In the genomic region with DNA sequence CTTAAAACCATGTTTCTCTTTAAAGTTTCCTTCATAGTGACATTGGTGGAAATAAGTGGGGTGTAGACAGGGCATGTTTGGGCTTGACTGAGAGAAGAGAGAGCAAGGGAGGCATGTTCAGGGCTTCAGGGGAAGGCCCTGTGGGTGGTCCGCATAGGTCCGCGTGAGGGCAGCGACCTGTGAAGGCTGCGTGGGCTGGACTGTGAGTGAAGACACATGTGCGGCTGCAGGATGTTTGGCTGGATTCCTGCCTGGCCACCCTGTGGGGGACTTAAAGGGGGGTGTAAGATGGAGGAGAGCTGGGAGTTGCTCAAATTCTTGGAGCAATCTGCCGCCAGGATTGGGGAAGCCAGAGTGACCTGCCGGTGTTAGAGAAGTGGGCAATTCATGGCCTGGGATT, we compare ENCODE assay signal across 18 cellular contexts. TPM values are rescaled to one million over a fixed set of nuclear protein-coding genes. Genes with fewer than 3 reads are reported as not detected.
DNase-seq lines count a peak whose midpoint lies in the region; ATAC-seq, FAIRE-seq and TF ChIP-seq lines count a peak whose summit lies in the region.
"Had no signal": no experiment of that assay in that cellular context is flagged by ENCODE, and none has a peak within 500 bp of the region (broad histone marks: within the 10 kb centered on the region; RNA-seq: fewer than 3 reads in every experiment).

No MANE protein-coding gene starts in this region.

- no peaks in the 10 kb centered on the region for H3K27me3 ChIP-seq in neuronal stem cell (ENCODE audit: control insufficient read depth in 3 of 3, insufficient read depth in 3 of 3, low read depth in 1 of 3, low read length in 3 of 3)
- H3K27me3 ChIP-seq: colonic mucosa, thyroid gland had no signal

- H3K4me2 ChIP-seq in neuronal stem cell (ENCODE audit: insufficient read depth, low read length, poor library complexity, severe bottlenecking): no peak overlapping the region

- FAIRE-seq in D721Med (lab: Jason Lieb, UNC): no peak
- FAIRE-seq: HTR-8/SVneo had no signal

- peak; percentile 49 for ATAC-seq in HG02870 (IDR thresholded peaks at IDR 0.05; ENCODE audit: unreplicated experiment)
- ATAC-seq: naive thymus-derived CD8-positive, alpha-beta T cell had no signal

- no peak overlapping the region for H2BK120ac ChIP-seq in neuronal stem cell (ENCODE audit: low read depth, low read length)

- no peaks in the 10 kb centered on the region for H3K9me3 ChIP-seq in neuronal stem cell (replicated peaks in 1 of 2; ENCODE audit: control insufficient read depth in 2 of 2, insufficient read depth in 1 of 2, low read depth in 1 of 2, low read length in 2 of 2)
- H3K9me3 ChIP-seq: colonic mucosa, lower lobe of right lung, thyroid gland had no signal

- H3K9ac ChIP-seq in neuronal stem cell (ENCODE audit: low read depth, low read length, poor library complexity): no peak overlapping the region

- no peaks in the 10 kb centered on the region for H3K79me1 ChIP-seq in neuronal stem cell (ENCODE audit: low read depth, low read length)

- peaks cover 5 to 8% of the 10 kb centered on the region in 2 donors for H3K4me1 ChIP-seq in neuronal stem cell (ENCODE audit: control insufficient read depth in 2 of 2, insufficient read depth in 1 of 2, low read depth in 1 of 2, low read length in 2 of 2)
- H3K4me1 ChIP-seq: colonic mucosa, lower lobe of right lung, thyroid gland had no signal

- H3K4me3 ChIP-seq in fibroblast of pulmonary artery (replicated peaks; ENCODE audit: low read depth, low read length): no peak overlapping the region
- H3K4me3 ChIP-seq in neuronal stem cell (ENCODE audit: low read length in 2 of 2): no peak overlapping the region
- H3K4me3 ChIP-seq: colonic mucosa, lower lobe of right lung, thyroid gland had no signal

- H3K14ac ChIP-seq in neuronal stem cell (ENCODE audit: low read length): no peak overlapping the region

- no CpG with 5 or more reads among the region's 8 CpGs for WGBS in neuronal stem cell (ENCODE audit: extremely low coverage in 2 of 2, insufficient read length in 2 of 2, insufficient replicate concordance in 1 of 2), 2 donors

- H4K8ac ChIP-seq in neuronal stem cell (ENCODE audit: low read depth, low read length): no peak overlapping the region

- no peak overlapping the region for H3K23ac ChIP-seq in neuronal stem cell (ENCODE audit: low read depth, low read length, poor library complexity)

- H2BK15ac ChIP-seq in neuronal stem cell (ENCODE audit: low read length): no peak overlapping the region

- no peak overlapping the region for H4K91ac ChIP-seq in neuronal stem cell (ENCODE audit: low read depth, low read length, poor library complexity)

- TF ChIP-seq CTCF in fibroblast of pulmonary artery (IDR thresholded peaks at IDR 0.05; ENCODE audit: low read length, missing control alignments) (no peak), D721Med (IDR thresholded peaks at IDR 0.05; ENCODE audit: insufficient read depth, missing control alignments) (no peak)

- no peak overlapping the region for H3K4ac ChIP-seq in neuronal stem cell (ENCODE audit: low read length)

- no peaks in the 10 kb centered on the region for H3K36me3 ChIP-seq in neuronal stem cell (replicated peaks in 1 of 2; ENCODE audit: control insufficient read depth in 2 of 2, insufficient read depth in 2 of 2, low read length in 2 of 2)
- H3K36me3 ChIP-seq: colonic mucosa, lower lobe of right lung, thyroid gland had no signal

- H2AK5ac ChIP-seq in neuronal stem cell (ENCODE audit: low read depth, low read length): no peak overlapping the region

- no peak overlapping the region for H3K27ac ChIP-seq in neuronal stem cell (replicated peaks; ENCODE audit: low read length)
- H3K27ac ChIP-seq: colonic mucosa, lower lobe of right lung, thyroid gland had no signal

- no peak overlapping the region for H3K18ac ChIP-seq in neuronal stem cell (ENCODE audit: low read length)

- H2BK5ac ChIP-seq in neuronal stem cell (ENCODE audit: low read length): no peak overlapping the region

- DNase-seq in AG08396 (ENCODE audit: low spot score): peak; percentile 11
- peak; percentile 22 for DNase-seq in fibroblast of pulmonary artery (ENCODE audit: low read depth)
- DNase-seq in neuronal stem cell (ENCODE audit: low spot score): no peak
- no peak for DNase-seq in dedifferentiated amniotic fluid mesenchymal stem cell (ENCODE audit: extremely low spot score)
- DNase-seq in D721Med (ENCODE audit: insufficient read length, low spot score): no peak
- DNase-seq in A172 (ENCODE audit: low spot score): no peak
- no peak for DNase-seq in HPDE6-E6E7 (ENCODE audit: extremely low spot score)
- DNase-seq: activated CD4-positive, alpha-beta T cell treated with anti-CD3 and anti-CD28 coated beads, Interleukin-2, amount 50 U/mL, for 48 hours; activated naive CD4-positive, alpha-beta T cell treated with anti-CD3 and anti-CD28 coated beads, Interleukin-2, amount 10 ng/mL, durations not matched to agents 7 days and 5 days; colonic mucosa; HFFc6; lower lobe of right lung; naive thymus-derived CD8-positive, alpha-beta T cell; NCI-H1105; NCI-H69; thyroid gland had no signal

- H2AFZ ChIP-seq in neuronal stem cell (ENCODE audit: low read length): peak overlapping the region; percentile 85

- H2BK12ac ChIP-seq in neuronal stem cell (ENCODE audit: low read length): no peak overlapping the region

RNA-seq across cellular contexts. Expression of a gene that starts 23.8 kb away (rescaled TPM):
- polyA plus RNA-seq in neuronal stem cell (2013, experiment 1 of 2): 5.4 TPM
- 5.6 TPM for polyA plus RNA-seq in neuronal stem cell (2013, experiment 2 of 2)
- total RNA-seq in A172 (2014; rRNA removed; shearing (Covaris generic)): 5.5 and 6.8 TPM in 2 replicates

Comparison
In these comparisons a context has a peak if more than half of its experiments do, and no peak if none do; other contexts are left out.
1. DNase-seq: peak in AG08396 (single experiment) and fibroblast of pulmonary artery (single experiment); none in neuronal stem cell (single experiment), dedifferentiated amniotic fluid mesenchymal stem cell (single experiment), D721Med (single experiment), A172 (single experiment) and HPDE6-E6E7 (single experiment).